8 cellular contexts compared by ENCODE assay signal in the genomic region with DNA sequence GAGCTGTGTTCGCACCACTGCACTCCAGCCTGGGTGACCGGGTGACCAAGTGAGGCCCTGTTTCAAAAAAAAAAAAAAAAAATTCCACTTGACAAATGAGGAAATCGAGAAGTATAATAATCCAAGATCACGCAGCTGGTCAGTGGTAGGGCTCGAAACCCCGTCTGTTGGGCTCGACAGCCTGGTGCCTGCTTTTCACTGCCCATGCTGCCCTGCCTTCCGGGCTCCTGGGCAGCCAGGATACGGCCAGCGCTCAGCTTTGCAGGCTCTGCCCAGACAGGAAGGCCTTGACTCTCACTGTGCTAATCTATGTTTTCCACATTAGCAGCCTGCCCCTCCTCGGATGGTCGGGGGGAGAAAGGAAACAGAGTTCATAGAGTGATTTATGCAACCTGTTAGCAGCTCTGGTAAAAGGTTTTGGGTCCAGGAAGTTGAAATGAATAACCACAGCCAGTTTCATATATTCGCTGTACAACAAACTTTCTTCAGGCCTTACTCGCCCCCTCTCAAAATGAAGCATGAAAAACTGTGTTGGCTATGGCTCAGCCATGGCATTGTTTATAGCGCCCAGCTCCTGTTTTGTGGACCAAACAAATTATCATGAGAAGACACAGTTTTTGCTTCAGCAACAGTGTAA.
DNase-seq lines count a peak whose midpoint lies in the region; ATAC-seq and TF ChIP-seq lines count a peak whose summit lies in the region.

No MANE protein-coding gene starts in this region.

- no peaks in the 10 kb centered on the region for H4K20me1 ChIP-seq in OCI-LY3 (ENCODE audit: insufficient read depth, low read length)

- H3K27me3 ChIP-seq in OCI-LY3 (ENCODE audit: low read depth, low read length) = no peaks in the 10 kb centered on the region
- no peaks in the 10 kb centered on the region for H3K27me3 ChIP-seq in left lung
- no peaks in the 10 kb centered on the region for H3K27me3 ChIP-seq in H7 (ENCODE audit: control insufficient read depth, insufficient read depth, low read length)

- DNase-seq in CD14-positive monocyte (ENCODE audit: low spot score) (no peak), left lung (no peak), NCI-H345 treated with DMSO at 0.1 percent for 48 hours (lab: John Stamatoyannopoulos, UW; ENCODE audit: unreplicated experiment) (no peak), H7 (no peak), amniotic stem cell (lab: John Stamatoyannopoulos, UW) (no peak), SHP77 (lab: John Stamatoyannopoulos, UW) (no peak)

- peaks cover 0 to 2% (median 0%) of the 10 kb centered on the region in 7 donors for H3K9me3 Mint-ChIP-seq in CD14-positive monocyte

- peak overlapping the region in 6 of 7 donors; percentile 30 to 85 (median 66) for H3K27ac Mint-ChIP-seq in CD14-positive monocyte

- H3K79me2 ChIP-seq in OCI-LY3 (ENCODE audit: low read length) = no peaks in the 10 kb centered on the region

- no peaks in the 10 kb centered on the region for H3K36me3 ChIP-seq in OCI-LY3 (replicated peaks; ENCODE audit: low read depth, low read length)
- H3K36me3 ChIP-seq in left lung = no peaks in the 10 kb centered on the region
- no peaks in the 10 kb centered on the region for H3K36me3 ChIP-seq in H7 (replicated peaks; ENCODE audit: control insufficient read depth, insufficient read depth, low read length)

- H3K4me3 Mint-ChIP-seq in CD14-positive monocyte = peak overlapping the region in 1 of 2 donors; percentile 21

- TF ChIP-seq CTCF in CD14-positive monocyte (IDR thresholded peaks at IDR 0.05) = no peak
- no peak for TF ChIP-seq CTCF in OCI-LY3 (IDR thresholded peaks at IDR 0.05; ENCODE audit: low read depth, low read length)
- TF ChIP-seq CTCF in left lung (IDR thresholded peaks at IDR 0.05) = no peak

- H3K9me3 ChIP-seq in OCI-LY3 (ENCODE audit: insufficient read depth, low read length) (no peaks in the 10 kb centered on the region), left lung (no peaks in the 10 kb centered on the region)

- no peaks in the 10 kb centered on the region for H3K36me3 Mint-ChIP-seq in CD14-positive monocyte

- peaks cover 74% of the 10 kb centered on the region for H3K4me1 Mint-ChIP-seq in CD14-positive monocyte

- H3K27ac ChIP-seq in OCI-LY3 (ENCODE audit: low read length) (peak overlapping the region; percentile 9), left lung (peak overlapping the region; percentile 47 to 68)

- peaks cover 0 to 7% (median 0%) of the 10 kb centered on the region in 3 donors for H3K27me3 Mint-ChIP-seq in CD14-positive monocyte (ENCODE audit: low read depth in 3 of 3)

- H3K4me2 ChIP-seq in OCI-LY3 (ENCODE audit: low read length) = peak overlapping the region; percentile 22

- H3K9ac ChIP-seq in OCI-LY3 (ENCODE audit: low read length) = peak overlapping the region; percentile 14; the same call in 1 of the 2 replicates

- peaks cover 43% of the 10 kb centered on the region for H3K4me1 ChIP-seq in OCI-LY3 (ENCODE audit: low read length)
- H3K4me1 ChIP-seq in left lung = peaks cover 15 to 56% of the 10 kb centered on the region in 2 donors

- no peak overlapping the region for H3K4me3 ChIP-seq in OCI-LY3 (ENCODE audit: low read length)
- no peak overlapping the region for H3K4me3 ChIP-seq in left lung
- no peak overlapping the region for H3K4me3 ChIP-seq in H7 (ENCODE audit: insufficient read depth, low read depth, low read length)

- H2AFZ ChIP-seq in OCI-LY3 (ENCODE audit: low read depth, low read length) = peak overlapping the region; percentile 73

- ATAC-seq in GM21423 (IDR thresholded peaks at IDR 0.05; ENCODE audit: unreplicated experiment) (peak; percentile 62), left lung (peak; percentile 63)

- intact Hi-C loops in CD14-positive monocyte (cut with micrococcal nuclease) (no loop called here), left lung (cut with DNase I) (no loop called here)
